Comparison of ENCODE assay signal across 9 cellular contexts in the genomic region with DNA sequence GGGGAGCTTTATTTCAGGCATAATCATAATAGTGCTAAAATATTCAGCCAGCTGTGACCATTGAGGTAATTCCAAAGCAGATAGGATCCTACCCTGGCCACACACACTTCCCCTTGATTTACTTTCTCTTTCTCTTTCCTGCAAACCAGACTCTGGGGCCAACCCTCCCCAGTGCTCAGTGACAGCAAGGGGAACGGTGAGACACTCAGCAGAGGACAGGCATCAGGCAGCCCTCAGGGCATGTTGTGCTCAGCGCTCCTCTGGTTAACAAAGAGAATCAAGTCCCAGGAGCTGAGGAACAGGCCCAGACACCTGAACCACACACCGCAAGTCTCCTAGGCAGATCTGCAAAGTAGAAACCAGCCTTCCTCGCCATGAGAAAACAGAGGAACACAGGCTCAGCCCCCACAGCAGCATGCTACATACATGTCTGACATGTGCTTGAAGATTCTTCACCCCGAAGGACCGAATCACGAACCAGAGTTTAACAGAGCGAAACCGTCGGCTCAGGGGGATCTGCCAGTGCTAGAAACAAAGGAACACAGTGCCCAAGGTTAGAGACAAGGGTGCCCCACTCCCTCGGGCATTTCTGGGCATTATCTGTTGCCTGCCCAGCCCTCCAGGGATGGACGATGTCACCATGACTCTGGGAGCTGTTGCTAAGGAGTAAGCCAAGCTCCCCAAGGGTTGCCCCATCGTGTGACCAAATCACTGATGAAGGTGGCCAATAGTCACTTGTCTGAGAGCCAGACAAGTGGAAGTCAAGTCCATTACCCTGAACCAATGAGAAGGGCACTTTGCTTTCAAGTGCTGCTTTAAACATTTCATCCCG. TPM values are rescaled to one million over a fixed set of nuclear protein-coding genes. Genes with fewer than 3 reads are reported as not detected.
A peak's percentile ranks its signal among the peaks of the same experiment; 100 is the strongest.
DNase-seq lines count a peak whose midpoint lies in the region; ATAC-seq, FAIRE-seq and TF ChIP-seq lines count a peak whose summit lies in the region.
"Had no signal": no experiment of that assay in that cellular context is flagged by ENCODE, and none has a peak within 500 bp of the region (broad histone marks: within the 10 kb centered on the region; RNA-seq: fewer than 3 reads in every experiment).

No MANE protein-coding gene starts in this region.

- no peak overlapping the region for H3K27ac Mint-ChIP-seq in endodermal cell

- H3K9me3 ChIP-seq in endodermal cell (ENCODE audit: control insufficient read depth, low read length), result no peaks in the 10 kb centered on the region

- H3K9me3 Mint-ChIP-seq in endodermal cell, result no peaks in the 10 kb centered on the region

- H3K27me3 ChIP-seq in endodermal cell (ENCODE audit: control insufficient read depth, insufficient read depth, low read length, poor library complexity, severe bottlenecking), result peaks cover 16% of the 10 kb centered on the region

- ATAC-seq in GM19438 (IDR thresholded peaks at IDR 0.05; ENCODE audit: low read depth, unreplicated experiment) (peak; percentile 94), HG03460 (IDR thresholded peaks at IDR 0.05; ENCODE audit: unreplicated experiment) (peak; percentile 98)
- ATAC-seq: HCT116 had no signal

- WGBS in endodermal cell (ENCODE audit: insufficient coverage in 1 of 2, insufficient read length in 1 of 2), 2 experiments, result 95 to 98% methylated on average over 12 to 14 of the region's 14 CpGs

- no peak overlapping the region for H3K4me3 Mint-ChIP-seq in endodermal cell

- no peak for FAIRE-seq in D721Med (lab: Jason Lieb, UNC)

- H3K9ac ChIP-seq in endodermal cell (ENCODE audit: extremely low read depth, low read length, poor library complexity, severe bottlenecking), result no peak overlapping the region

- H3K36me3 Mint-ChIP-seq in endodermal cell (ENCODE audit: low read depth), result no peaks in the 10 kb centered on the region

- H3K36me3 ChIP-seq in endodermal cell (ENCODE audit: control insufficient read depth, insufficient read depth, low read length), result no peaks in the 10 kb centered on the region

- no peaks in the 10 kb centered on the region for H3K4me1 Mint-ChIP-seq in endodermal cell

- H3K4me1 ChIP-seq in endodermal cell (ENCODE audit: control insufficient read depth, insufficient read depth, low read length), result no peaks in the 10 kb centered on the region

- TF ChIP-seq CTCF in endodermal cell (conservative IDR thresholded peaks at IDR 0.05), result no peak
- TF ChIP-seq CTCF in D721Med (IDR thresholded peaks at IDR 0.05; ENCODE audit: insufficient read depth, missing control alignments), result no peak

- H3K27me3 Mint-ChIP-seq in endodermal cell (ENCODE audit: insufficient read depth), result peaks cover 12% of the 10 kb centered on the region

- no peak overlapping the region for H3K4me3 ChIP-seq in endodermal cell (ENCODE audit: low read length)

- DNase-seq in DMS79 (lab: John Stamatoyannopoulos, UW), result peak; percentile 2
- DNase-seq in activated CD4-positive, CD25-positive, alpha-beta regulatory T cell treated with anti-CD3 and anti-CD28 coated beads, Interleukin-2, amount 50 U/mL, for 72 hours, result peak; percentile 47
- peak; percentile 23 for DNase-seq in iris pigment epithelial cell (ENCODE audit: low read depth)
- no peak for DNase-seq in endodermal cell
- no peak for DNase-seq in D721Med (ENCODE audit: insufficient read length, low spot score)
- DNase-seq in UCSD-AML1 (lab: John Stamatoyannopoulos, UW; ENCODE audit: unreplicated experiment), result no peak

- no peak overlapping the region for H3K27ac ChIP-seq in endodermal cell (ENCODE audit: low read depth, low read length)

RNA-seq across cellular contexts. Expression of gene HDC, which starts 17.5 kb away (rescaled TPM):
- total RNA-seq in endodermal cell, result under 1 TPM in 1 of 2 donors, not detected in 1; 0.31 TPM
- 3.8 TPM for polyA plus RNA-seq in endodermal cell (2013, experiment 1 of 2)
- polyA plus RNA-seq in endodermal cell (2013, experiment 2 of 2), result 2.5 TPM

Comparison
In these comparisons a context has a peak if more than half of its experiments do, and no peak if none do; other contexts are left out.
1. DNase-seq: peak in DMS79 (single experiment), activated CD4-positive, CD25-positive, alpha-beta regulatory T cell treated with anti-CD3 and anti-CD28 coated beads, Interleukin-2, amount 50 U/mL, for 72 hours (single experiment) and iris pigment epithelial cell (single experiment); none in endodermal cell (single experiment), D721Med (single experiment) and UCSD-AML1 (single experiment).